1 cellular context compared by ENCODE assay signal in the genomic region with DNA sequence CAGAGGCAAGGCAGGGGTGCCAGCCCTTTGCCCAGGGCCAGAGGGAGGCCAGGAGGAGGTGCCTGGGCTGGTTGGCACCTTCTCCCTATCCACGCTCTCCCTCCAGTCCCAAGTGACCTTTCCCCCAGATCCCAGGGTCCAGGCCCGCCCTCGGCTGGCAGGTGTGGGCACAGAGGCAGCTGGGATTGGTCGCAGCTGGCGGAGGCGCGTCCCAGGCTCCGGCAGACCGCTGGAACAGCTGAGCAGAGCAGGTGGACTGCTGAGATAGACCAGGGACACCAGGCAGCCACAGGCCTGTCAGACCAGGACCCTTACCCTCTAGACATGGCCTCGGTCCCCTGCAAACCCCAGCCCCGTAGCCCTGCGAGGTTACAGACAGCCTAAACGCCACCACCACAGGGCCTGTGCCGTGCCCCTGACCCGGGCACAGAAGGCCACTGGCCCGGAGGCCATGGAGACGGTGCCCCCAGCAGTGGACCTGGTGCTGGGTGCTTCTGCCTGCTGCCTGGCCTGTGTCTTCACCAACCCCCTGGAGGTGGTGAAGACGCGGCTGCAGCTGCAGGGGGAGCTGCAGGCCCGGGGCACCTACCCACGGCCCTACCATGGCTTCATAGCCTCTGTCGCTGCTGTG.
TF ChIP-seq lines count a peak whose summit lies in the region.

SLC25A34 (plus strand) TSS at position 224 of the 631 bp plus-strand sequence; CDS start at position 452, 228 bp downstream.

TF ChIP-seq in HEK293, 187 proteins besides CTCF, POLR2A, EP300 and RAD21 (continued from another document):
- TF ChIP-seq ZNF146 (tag by site-specific recombination; IDR thresholded peaks at IDR 0.05) (no peak), ZFP3 (tag by site-specific recombination; IDR thresholded peaks at IDR 0.05; ENCODE audit: low read depth) (no peak), ZNF600 (tag by site-specific recombination; IDR thresholded peaks at IDR 0.05) (0 out of 2 replicates have a peak, but pooled peaks have one; percentile 22), ZNF239 (tag by site-specific recombination; IDR thresholded peaks at IDR 0.05) (no peak), PRDM10 (tag by site-specific recombination; IDR thresholded peaks at IDR 0.05) (no peak), SP2 (tag by site-specific recombination; IDR thresholded peaks at IDR 0.05) (0 out of 2 replicates have a peak, but pooled peaks have one; percentile 9), KLF7 (tag by site-specific recombination; IDR thresholded peaks at IDR 0.05; ENCODE audit: borderline replicate concordance) (no peak), WT1 (tag by site-specific recombination; IDR thresholded peaks at IDR 0.05) (no peak)
- TF ChIP-seq, protein P1, sequence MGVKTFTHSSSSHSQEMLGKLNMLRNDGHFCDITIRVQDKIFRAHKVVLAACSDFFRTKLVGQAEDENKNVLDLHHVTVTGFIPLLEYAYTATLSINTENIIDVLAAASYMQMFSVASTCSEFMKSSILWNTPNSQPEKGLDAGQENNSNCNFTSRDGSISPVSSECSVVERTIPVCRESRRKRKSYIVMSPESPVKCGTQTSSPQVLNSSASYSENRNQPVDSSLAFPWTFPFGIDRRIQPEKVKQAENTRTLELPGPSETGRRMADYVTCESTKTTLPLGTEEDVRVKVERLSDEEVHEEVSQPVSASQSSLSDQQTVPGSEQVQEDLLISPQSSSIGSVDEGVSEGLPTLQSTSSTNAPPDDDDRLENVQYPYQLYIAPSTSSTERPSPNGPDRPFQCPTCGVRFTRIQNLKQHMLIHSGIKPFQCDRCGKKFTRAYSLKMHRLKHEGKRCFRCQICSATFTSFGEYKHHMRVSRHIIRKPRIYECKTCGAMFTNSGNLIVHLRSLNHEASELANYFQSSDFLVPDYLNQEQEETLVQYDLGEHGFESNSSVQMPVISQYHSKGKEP (tag by site-specific recombination; IDR thresholded peaks at IDR 0.05), result no peak
- TF ChIP-seq, protein P2, sequence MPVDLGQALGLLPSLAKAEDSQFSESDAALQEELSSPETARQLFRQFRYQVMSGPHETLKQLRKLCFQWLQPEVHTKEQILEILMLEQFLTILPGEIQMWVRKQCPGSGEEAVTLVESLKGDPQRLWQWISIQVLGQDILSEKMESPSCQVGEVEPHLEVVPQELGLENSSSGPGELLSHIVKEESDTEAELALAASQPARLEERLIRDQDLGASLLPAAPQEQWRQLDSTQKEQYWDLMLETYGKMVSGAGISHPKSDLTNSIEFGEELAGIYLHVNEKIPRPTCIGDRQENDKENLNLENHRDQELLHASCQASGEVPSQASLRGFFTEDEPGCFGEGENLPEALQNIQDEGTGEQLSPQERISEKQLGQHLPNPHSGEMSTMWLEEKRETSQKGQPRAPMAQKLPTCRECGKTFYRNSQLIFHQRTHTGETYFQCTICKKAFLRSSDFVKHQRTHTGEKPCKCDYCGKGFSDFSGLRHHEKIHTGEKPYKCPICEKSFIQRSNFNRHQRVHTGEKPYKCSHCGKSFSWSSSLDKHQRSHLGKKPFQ (tag by site-specific recombination; IDR thresholded peaks at IDR 0.05), result no peak
